ENCODE assay signal across 1 cellular context in genomic region chr13:108272333-108272732, GRCh38.
TF ChIP-seq lines count a peak whose summit lies in the region.

No MANE protein-coding gene starts in this region.

TF ChIP-seq in GM12878, 131 proteins besides CTCF, POLR2A, EP300 and RAD21:
- TF ChIP-seq ZBTB4 (CRISPR knock-in tag; IDR thresholded peaks at IDR 0.05) = no peak
- no peak for TF ChIP-seq CREM (IDR thresholded peaks at IDR 0.05; ENCODE audit: low read depth)
- TF ChIP-seq PKNOX1 (IDR thresholded peaks at IDR 0.05) = no peak
- TF ChIP-seq ZSCAN29 (IDR thresholded peaks at IDR 0.05) = no peak
- TF ChIP-seq MTA2 (IDR thresholded peaks at IDR 0.05; ENCODE audit: low read depth) = no peak
- TF ChIP-seq CEBPB (IDR thresholded peaks at IDR 0.05; ENCODE audit: borderline replicate concordance in 1 of 2, low read depth in 2 of 2, low read length in 2 of 2) = no peak
- TF ChIP-seq SUPT20H (IDR thresholded peaks at IDR 0.05; ENCODE audit: borderline replicate concordance, control insufficient read depth, low read depth, low read length) = no peak
- no peak for TF ChIP-seq POLR2AphosphoS2 (IDR thresholded peaks at IDR 0.05; ENCODE audit: low read depth, low read length)
- TF ChIP-seq BCLAF1 (IDR thresholded peaks at IDR 0.05) = no peak
- no peak for TF ChIP-seq HCFC1 (IDR thresholded peaks at IDR 0.05; ENCODE audit: low read length)
- TF ChIP-seq ZNF24 (IDR thresholded peaks at IDR 0.05) = no peak
- TF ChIP-seq GATAD2B (conservative IDR thresholded peaks at IDR 0.05; ENCODE audit: low read depth) = no peak
